7 cellular contexts compared by ENCODE assay signal in genomic region chr10:46782001-46782874, GRCh38.
DNase-seq lines count a peak whose midpoint lies in the region; ATAC-seq and TF ChIP-seq lines count a peak whose summit lies in the region.
"Not testable (repeated sequence)": the region's sequence is repeated elsewhere in the genome, so short reads cannot be mapped to it uniquely, and the experiment has no call there.

No MANE protein-coding gene starts in this region.

- H3K4me3 ChIP-seq in RWPE2 (ENCODE audit: severe bottlenecking): not testable (repeated sequence)

- not testable (repeated sequence) for H3K36me3 ChIP-seq in RWPE2 (ENCODE audit: low read depth)

- DNase-seq in RWPE2 (ENCODE audit: low spot score); osteocyte (ENCODE audit: extremely low spot score, unreplicated experiment): not testable (repeated sequence)
- DNase-seq in astrocyte of the hippocampus (ENCODE audit: low read depth, low spot score) (peak; percentile 27), fibroblast of the conjunctiva (ENCODE audit: low read depth) (peak; percentile 2)

- H3K4me1 Mint-ChIP-seq in osteocyte (ENCODE audit: unreplicated experiment): peaks cover 18% of the 10 kb centered on the region

- not testable (repeated sequence) for TF ChIP-seq POLR2A in GM18505 (IDR thresholded peaks at IDR 0.05; ENCODE audit: borderline replicate concordance, extremely low read depth, insufficient read depth, insufficient read length)

- H3K27ac Mint-ChIP-seq in osteocyte (ENCODE audit: unreplicated experiment): peak overlapping the region; percentile 86

- not testable (repeated sequence) for H3K4me3 Mint-ChIP-seq in osteocyte (ENCODE audit: unreplicated experiment)

- not testable (repeated sequence) for H3K9me3 Mint-ChIP-seq in osteocyte (ENCODE audit: unreplicated experiment)

- H3K27me3 Mint-ChIP-seq in osteocyte (ENCODE audit: unreplicated experiment): not testable (repeated sequence)

- H3K27me3 ChIP-seq in RWPE2 (ENCODE audit: insufficient read depth, poor library complexity, severe bottlenecking): not testable (repeated sequence)

- not testable (repeated sequence) for H3K4me1 ChIP-seq in RWPE2 (ENCODE audit: insufficient read depth, poor library complexity, severe bottlenecking)

- H3K36me3 Mint-ChIP-seq in osteocyte (ENCODE audit: unreplicated experiment): not testable (repeated sequence)

- H3K9me3 ChIP-seq in RWPE2 (ENCODE audit: severe bottlenecking): not testable (repeated sequence)

- H3K27ac ChIP-seq in RWPE2 (ENCODE audit: poor library complexity, severe bottlenecking): not testable (repeated sequence)

- TF ChIP-seq CTCF in RWPE2 (IDR thresholded peaks at IDR 0.05; ENCODE audit: poor library complexity, severe bottlenecking); osteocyte (IDR thresholded peaks at IDR 0.05): not testable (repeated sequence)

- peak; percentile 43 for ATAC-seq in GM18505 (IDR thresholded peaks at IDR 0.05; ENCODE audit: unreplicated experiment)
- ATAC-seq in GM21447 (IDR thresholded peaks at IDR 0.05; ENCODE audit: unreplicated experiment): peak; percentile 58
- ATAC-seq in HG03066 (IDR thresholded peaks at IDR 0.05; ENCODE audit: low read depth, unreplicated experiment): peak; percentile 47
- 0 out of 3 replicates have a peak, but pooled peaks have one; percentile 13 for ATAC-seq in RWPE2 (ENCODE audit: low read depth)
